ENCODE assay signal across 13 cellular contexts in the genomic region with DNA sequence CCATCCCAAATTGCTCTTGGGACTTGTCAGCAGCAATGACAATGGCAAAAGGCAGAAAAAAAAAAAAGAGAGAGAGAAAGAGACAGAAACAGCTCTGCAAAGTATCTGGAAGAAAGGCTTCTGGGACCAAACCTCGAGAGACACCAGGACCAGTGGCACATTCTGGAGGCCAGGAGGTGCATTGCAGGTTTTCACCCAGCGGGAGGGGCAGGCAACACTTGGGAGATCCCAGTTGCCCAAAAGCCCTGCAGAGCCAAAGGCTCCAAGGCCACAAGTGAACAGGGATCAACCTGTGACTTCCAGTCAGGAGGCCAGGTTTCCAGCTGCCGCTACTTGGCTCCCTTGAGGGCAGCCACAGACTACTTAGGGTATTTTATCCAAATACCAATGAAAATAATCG.
"Had no signal": no experiment of that assay in that cellular context is flagged by ENCODE, and none has a peak within 500 bp of the region (broad histone marks: within the 10 kb centered on the region; RNA-seq: fewer than 3 reads in every experiment).

No MANE protein-coding gene starts in this region.

- H3K36me3 Mint-ChIP-seq: stimulated activated naive B cell treated with anti-CD40 and anti-IgM and Interleukin-4, amounts not matched to agents 10 μg/mL and 1 μg/mL and 100 μg/mL, for 72 hours had no signal

- H3K27ac ChIP-seq: dorsolateral prefrontal cortex, hepatocyte, tibial artery, uterus had no signal

- ATAC-seq: activated CD4-positive, CD25-positive, alpha-beta regulatory T cell treated with anti-CD3 and anti-CD28 coated beads, Interleukin-2, amount 50 U/mL, for 24 hours; esophagus mucosa; stimulated activated naive B cell treated with anti-CD40 and anti-IgM and Interleukin-4, amounts not matched to agents 10 μg/mL and 1 μg/mL and 100 μg/mL, for 72 hours had no signal

- H3K27me3 ChIP-seq: dorsolateral prefrontal cortex, hepatocyte, tibial artery, uterus had no signal

- FAIRE-seq: astrocyte, bronchial epithelial cell had no signal

- H3K4me3 Mint-ChIP-seq: nephron progenitor cell; stimulated activated naive B cell treated with anti-CD40 and anti-IgM and Interleukin-4, amounts not matched to agents 10 μg/mL and 1 μg/mL and 100 μg/mL, for 72 hours had no signal

- H3K9me3 ChIP-seq: tibial artery, uterus had no signal

- H3K4me1 ChIP-seq: uterus had no signal

- H3K4me3 ChIP-seq: dorsolateral prefrontal cortex, hepatocyte, tibial artery, uterus had no signal

- H3K9me3 Mint-ChIP-seq: nephron progenitor cell had no signal

- DNase-seq: activated naive CD4-positive, alpha-beta T cell treated with anti-CD3 and anti-CD28 coated beads, Interleukin-2, amount 50 U/mL, for 16 hours; dorsolateral prefrontal cortex; nephron progenitor cell; occipital lobe; stimulated activated CD4-positive, alpha-beta T cell treated with anti-CD3 and anti-CD28 coated beads, Interleukin-2, amount 100 ng/mL, for 48 hours; stimulated activated naive B cell treated with anti-CD40 and anti-IgM and Interleukin-4, amounts not matched to agents 10 μg/mL and 1 μg/mL and 100 μg/mL, for 72 hours; uterus had no signal

- H3K27ac Mint-ChIP-seq: nephron progenitor cell; stimulated activated naive B cell treated with anti-CD40 and anti-IgM and Interleukin-4, amounts not matched to agents 10 μg/mL and 1 μg/mL and 100 μg/mL, for 72 hours had no signal

- H3K4me1 Mint-ChIP-seq: stimulated activated naive B cell treated with anti-CD40 and anti-IgM and Interleukin-4, amounts not matched to agents 10 μg/mL and 1 μg/mL and 100 μg/mL, for 72 hours had no signal

- H3K36me3 ChIP-seq: tibial artery, uterus had no signal
